Comparison of ENCODE assay signal across 13 cellular contexts in the genomic region with DNA sequence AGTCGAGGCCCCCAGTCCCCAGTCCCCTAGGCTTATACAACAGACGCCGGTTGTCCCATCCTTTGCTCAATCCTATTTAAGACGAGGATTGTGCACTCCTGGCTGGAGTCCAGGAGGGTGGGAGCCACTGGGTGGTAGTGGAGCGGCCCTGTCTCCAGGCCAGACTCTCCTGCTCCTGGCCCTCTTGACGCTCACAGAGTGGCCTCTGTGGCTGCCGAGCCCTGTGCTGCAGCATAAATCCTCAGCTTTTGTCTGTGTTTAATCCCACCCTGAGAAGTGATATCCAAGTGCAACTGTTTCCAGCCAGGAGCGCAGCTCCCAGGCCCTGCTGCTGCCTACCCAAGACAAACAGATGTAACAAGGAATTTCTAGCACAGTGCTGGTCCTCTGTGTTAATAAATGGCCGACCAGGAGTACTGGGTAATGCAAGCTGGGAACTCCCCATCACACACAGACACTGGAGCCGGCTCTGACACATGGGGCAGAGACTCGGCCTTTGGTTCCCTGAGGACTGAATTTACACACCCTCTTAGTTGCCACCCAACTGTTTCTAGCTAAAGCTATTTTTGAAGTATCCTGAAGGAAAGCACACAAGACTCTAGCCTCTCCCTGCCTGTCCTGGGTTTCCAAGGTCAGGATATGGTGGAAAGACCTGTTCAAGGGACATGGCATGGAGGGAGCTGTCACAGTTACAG.
A peak's percentile ranks its signal among the peaks of the same experiment; 100 is the strongest.
DNase-seq lines count a peak whose midpoint lies in the region; ATAC-seq and TF ChIP-seq lines count a peak whose summit lies in the region.
"Had no signal": no experiment of that assay in that cellular context is flagged by ENCODE, and none has a peak within 500 bp of the region (broad histone marks: within the 10 kb centered on the region; RNA-seq: fewer than 3 reads in every experiment).

No MANE protein-coding gene starts in this region.

- DNase-seq in D341Med (ENCODE audit: low spot score) (peak; percentile 61), WERI-Rb-1 (peak; percentile 90), heart left ventricle (no peak), ovary (peak in 4 of 5 donors; percentile 23 to 52 (median 41)), tibial artery (no peak), left lung (no peak)
- no peak for DNase-seq in activated CD8-positive, alpha-beta memory T cell treated with anti-CD3 and anti-CD28 coated beads for 24 hours
- DNase-seq: activated CD8-positive, alpha-beta memory T cell treated with anti-CD3 and anti-CD28 coated beads, Interleukin-2, amount 50 U/mL, for 48 hours; effector CD8-positive, alpha-beta T cell; MM.1S; RPMI8226 had no signal

- TF ChIP-seq EP300 in ovary (IDR thresholded peaks at IDR 0.05): no peak

- H3K27me3 ChIP-seq in WERI-Rb-1 (ENCODE audit: insufficient read depth, low read depth, severe bottlenecking) (no peaks in the 10 kb centered on the region), heart left ventricle (no peaks in the 10 kb centered on the region), ovary (no peaks in the 10 kb centered on the region), tibial artery (no peaks in the 10 kb centered on the region), left lung (no peaks in the 10 kb centered on the region)
- H3K27me3 ChIP-seq: BLaER1 had no signal

- H3K9me3 ChIP-seq in WERI-Rb-1 (ENCODE audit: severe bottlenecking): no peaks in the 10 kb centered on the region
- no peaks in the 10 kb centered on the region for H3K9me3 ChIP-seq in heart left ventricle
- no peaks in the 10 kb centered on the region for H3K9me3 ChIP-seq in ovary
- no peaks in the 10 kb centered on the region for H3K9me3 ChIP-seq in tibial artery
- no peaks in the 10 kb centered on the region for H3K9me3 ChIP-seq in left lung
- H3K9me3 ChIP-seq: BLaER1 had no signal

- peak overlapping the region; percentile 88 for H3K27ac ChIP-seq in WERI-Rb-1
- H3K27ac ChIP-seq in heart left ventricle: peak overlapping the region in 10 of 12 donors; percentile 23 to 76 (median 66)
- peak overlapping the region; percentile 36 to 65 for H3K27ac ChIP-seq in ovary
- H3K27ac ChIP-seq in tibial artery: peak overlapping the region in 1 of 2 donors; percentile 38
- H3K27ac ChIP-seq in left lung: no peak overlapping the region
- H3K27ac ChIP-seq: BLaER1 had no signal

- H3K36me3 ChIP-seq in WERI-Rb-1 (no peaks in the 10 kb centered on the region), heart left ventricle (peaks cover 0 to 17% (median 0%) of the 10 kb centered on the region in 9 donors), ovary (no peaks in the 10 kb centered on the region), tibial artery (peaks cover 0 to 19% (median 0%) of the 10 kb centered on the region in 3 donors), left lung (peaks cover 0 to 7% of the 10 kb centered on the region in 2 donors)

- WGBS in heart left ventricle, 4 donors: 38 to 60% (median 59%) methylated on average over 11 of the region's 11 CpGs
- 60 to 69% (median 67%) methylated on average over 11 of the region's 11 CpGs for WGBS in ovary, 3 donors

- H3K4me3 ChIP-seq in WERI-Rb-1 (ENCODE audit: low read depth, low read length) (peak overlapping the region; percentile 39), heart left ventricle (no peak overlapping the region), ovary (no peak overlapping the region), tibial artery (peak overlapping the region in 1 of 2 donors; percentile 48), left lung (no peak overlapping the region)
- H3K4me3 ChIP-seq: BLaER1 had no signal

- TF ChIP-seq CTCF in WERI-Rb-1 (IDR thresholded peaks at IDR 0.05; ENCODE audit: low read depth, low read length) (no peak), heart left ventricle (IDR thresholded peaks at IDR 0.05) (no peak), ovary (IDR thresholded peaks at IDR 0.05) (no peak), tibial artery (IDR thresholded peaks at IDR 0.05) (no peak), left lung (IDR thresholded peaks at IDR 0.05) (no peak)

- peak in 3 of 4 donors; percentile 14 to 32 (median 31) for ATAC-seq in heart left ventricle
- no peak for ATAC-seq in HG03175 (IDR thresholded peaks at IDR 0.05; ENCODE audit: unreplicated experiment)
- ATAC-seq in left lung: no peak

- no peak for TF ChIP-seq POLR2A in heart left ventricle (IDR thresholded peaks at IDR 0.05)
- no peak for TF ChIP-seq POLR2A in ovary (IDR thresholded peaks at IDR 0.05)

- peaks cover 0 to 57% (median 8%) of the 10 kb centered on the region in 12 donors for H3K4me1 ChIP-seq in heart left ventricle
- peaks cover 5% of the 10 kb centered on the region for H3K4me1 ChIP-seq in ovary (ENCODE audit: insufficient read depth)
- H3K4me1 ChIP-seq in tibial artery: peaks cover 0 to 17% (median 5%) of the 10 kb centered on the region in 4 donors
- H3K4me1 ChIP-seq in left lung: no peaks in the 10 kb centered on the region
- H3K4me1 ChIP-seq: BLaER1 had no signal

- intact Hi-C loops in heart left ventricle (cut with DNase I) (loop anchor here in 1 of 10 donors (10.0 kb wide), 1 partner anchor 709 kb away; no protein-coding TSS in a partner anchor), ovary (cut with DNase I) (no loop called here), tibial artery (cut with DNase I; ENCODE audit: low total_unique reads) (no loop called here), left lung (cut with DNase I) (no loop called here)

Comparison
In these comparisons a context has a peak if more than half of its experiments do, and no peak if none do; other contexts are left out.
1. DNase-seq: peak in D341Med (single experiment), WERI-Rb-1 (single experiment) and ovary (4 of 5); none in heart left ventricle (0 of 5), tibial artery (0 of 2), left lung (0 of 2) and activated CD8-positive, alpha-beta memory T cell treated with anti-CD3 and anti-CD28 coated beads for 24 hours (single experiment).
2. H3K27ac ChIP-seq: peak in WERI-Rb-1 (single experiment), heart left ventricle (10 of 12) and ovary (2 of 2); none in left lung (0 of 2).
3. ATAC-seq: peak in heart left ventricle (3 of 4); none in HG03175 (single experiment) and left lung (single experiment).